Comparison of ENCODE assay signal across 1 cellular context in the genomic region with DNA sequence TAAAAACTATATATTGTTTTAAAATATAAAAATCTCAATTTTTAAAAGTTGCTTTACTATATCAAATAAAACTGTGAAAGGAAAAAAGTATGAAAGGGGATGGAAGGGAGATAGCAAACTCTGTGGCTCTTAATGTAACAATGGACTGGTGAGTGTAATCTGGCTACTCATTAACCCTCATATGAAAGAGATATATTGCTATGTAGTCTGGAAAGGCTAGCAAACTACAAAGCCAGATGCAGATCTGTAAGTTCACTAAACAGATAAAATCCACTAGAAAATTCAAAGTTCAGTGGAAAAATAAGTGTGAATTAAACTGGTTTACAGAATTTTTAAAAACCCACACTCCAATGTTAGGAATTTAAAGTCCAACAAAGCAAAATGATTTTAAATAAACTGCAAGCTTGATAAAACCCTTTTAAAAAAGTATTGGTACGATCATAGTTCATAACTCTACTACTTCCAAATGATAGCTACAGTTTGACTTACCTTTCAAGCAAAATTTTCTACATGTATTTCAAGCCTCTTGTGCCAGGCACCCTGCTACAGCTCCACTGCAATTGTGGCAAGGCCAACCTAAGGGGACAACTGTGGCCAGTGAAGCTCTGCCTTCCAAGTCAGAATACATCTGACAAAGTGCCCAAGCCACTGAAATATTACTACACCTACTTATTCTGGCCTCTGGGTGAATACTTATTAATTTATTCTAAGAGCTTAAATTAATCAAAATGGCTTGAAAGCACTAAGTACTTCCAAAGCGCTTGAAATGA.
TF ChIP-seq lines count a peak whose summit lies in the region.

No MANE protein-coding gene starts in this region.

TF ChIP-seq in HepG2, 621 proteins besides CTCF, POLR2A, EP300 and RAD21 (continued from another document):
- TF ChIP-seq, protein P1, sequence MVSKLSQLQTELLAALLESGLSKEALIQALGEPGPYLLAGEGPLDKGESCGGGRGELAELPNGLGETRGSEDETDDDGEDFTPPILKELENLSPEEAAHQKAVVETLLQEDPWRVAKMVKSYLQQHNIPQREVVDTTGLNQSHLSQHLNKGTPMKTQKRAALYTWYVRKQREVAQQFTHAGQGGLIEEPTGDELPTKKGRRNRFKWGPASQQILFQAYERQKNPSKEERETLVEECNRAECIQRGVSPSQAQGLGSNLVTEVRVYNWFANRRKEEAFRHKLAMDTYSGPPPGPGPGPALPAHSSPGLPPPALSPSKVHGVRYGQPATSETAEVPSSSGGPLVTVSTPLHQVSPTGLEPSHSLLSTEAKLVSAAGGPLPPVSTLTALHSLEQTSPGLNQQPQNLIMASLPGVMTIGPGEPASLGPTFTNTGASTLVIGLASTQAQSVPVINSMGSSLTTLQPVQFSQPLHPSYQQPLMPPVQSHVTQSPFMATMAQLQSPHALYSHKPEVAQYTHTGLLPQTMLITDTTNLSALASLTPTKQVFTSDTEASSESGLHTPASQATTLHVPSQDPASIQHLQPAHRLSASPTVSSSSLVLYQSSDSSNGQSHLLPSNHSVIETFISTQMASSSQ (IDR thresholded peaks at IDR 0.05; ENCODE audit: low read depth), result peak; percentile 91
- TF ChIP-seq, protein P1 (CRISPR knock-in tag; IDR thresholded peaks at IDR 0.05; ENCODE audit: borderline replicate concordance), result peak; percentile 91; the same call in 1 of the 2 replicates
- TF ChIP-seq, protein P2, sequence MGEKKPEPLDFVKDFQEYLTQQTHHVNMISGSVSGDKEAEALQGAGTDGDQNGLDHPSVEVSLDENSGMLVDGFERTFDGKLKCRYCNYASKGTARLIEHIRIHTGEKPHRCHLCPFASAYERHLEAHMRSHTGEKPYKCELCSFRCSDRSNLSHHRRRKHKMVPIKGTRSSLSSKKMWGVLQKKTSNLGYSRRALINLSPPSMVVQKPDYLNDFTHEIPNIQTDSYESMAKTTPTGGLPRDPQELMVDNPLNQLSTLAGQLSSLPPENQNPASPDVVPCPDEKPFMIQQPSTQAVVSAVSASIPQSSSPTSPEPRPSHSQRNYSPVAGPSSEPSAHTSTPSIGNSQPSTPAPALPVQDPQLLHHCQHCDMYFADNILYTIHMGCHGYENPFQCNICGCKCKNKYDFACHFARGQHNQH (CRISPR knock-in tag; IDR thresholded peaks at IDR 0.05), result no peak; the same call in 1 of the 2 replicates
- TF ChIP-seq NCOR1 (IDR thresholded peaks at IDR 0.05; ENCODE audit: borderline replicate concordance, low read length), result peak; percentile 45; the same call in 1 of the 2 replicates
- TF ChIP-seq, protein P3, sequence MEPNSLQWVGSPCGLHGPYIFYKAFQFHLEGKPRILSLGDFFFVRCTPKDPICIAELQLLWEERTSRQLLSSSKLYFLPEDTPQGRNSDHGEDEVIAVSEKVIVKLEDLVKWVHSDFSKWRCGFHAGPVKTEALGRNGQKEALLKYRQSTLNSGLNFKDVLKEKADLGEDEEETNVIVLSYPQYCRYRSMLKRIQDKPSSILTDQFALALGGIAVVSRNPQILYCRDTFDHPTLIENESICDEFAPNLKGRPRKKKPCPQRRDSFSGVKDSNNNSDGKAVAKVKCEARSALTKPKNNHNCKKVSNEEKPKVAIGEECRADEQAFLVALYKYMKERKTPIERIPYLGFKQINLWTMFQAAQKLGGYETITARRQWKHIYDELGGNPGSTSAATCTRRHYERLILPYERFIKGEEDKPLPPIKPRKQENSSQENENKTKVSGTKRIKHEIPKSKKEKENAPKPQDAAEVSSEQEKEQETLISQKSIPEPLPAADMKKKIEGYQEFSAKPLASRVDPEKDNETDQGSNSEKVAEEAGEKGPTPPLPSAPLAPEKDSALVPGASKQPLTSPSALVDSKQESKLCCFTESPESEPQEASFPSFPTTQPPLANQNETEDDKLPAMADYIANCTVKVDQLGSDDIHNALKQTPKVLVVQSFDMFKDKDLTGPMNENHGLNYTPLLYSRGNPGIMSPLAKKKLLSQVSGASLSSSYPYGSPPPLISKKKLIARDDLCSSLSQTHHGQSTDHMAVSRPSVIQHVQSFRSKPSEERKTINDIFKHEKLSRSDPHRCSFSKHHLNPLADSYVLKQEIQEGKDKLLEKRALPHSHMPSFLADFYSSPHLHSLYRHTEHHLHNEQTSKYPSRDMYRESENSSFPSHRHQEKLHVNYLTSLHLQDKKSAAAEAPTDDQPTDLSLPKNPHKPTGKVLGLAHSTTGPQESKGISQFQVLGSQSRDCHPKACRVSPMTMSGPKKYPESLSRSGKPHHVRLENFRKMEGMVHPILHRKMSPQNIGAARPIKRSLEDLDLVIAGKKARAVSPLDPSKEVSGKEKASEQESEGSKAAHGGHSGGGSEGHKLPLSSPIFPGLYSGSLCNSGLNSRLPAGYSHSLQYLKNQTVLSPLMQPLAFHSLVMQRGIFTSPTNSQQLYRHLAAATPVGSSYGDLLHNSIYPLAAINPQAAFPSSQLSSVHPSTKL (CRISPR knock-in tag; IDR thresholded peaks at IDR 0.05), result peak; percentile 30; the same call in 1 of the 2 replicates
- TF ChIP-seq TCF7 (IDR thresholded peaks at IDR 0.05; ENCODE audit: low read depth), result peak; percentile 70
- no peak for TF ChIP-seq SATB2 (CRISPR knock-in tag; IDR thresholded peaks at IDR 0.05)
- TF ChIP-seq, protein P4, sequence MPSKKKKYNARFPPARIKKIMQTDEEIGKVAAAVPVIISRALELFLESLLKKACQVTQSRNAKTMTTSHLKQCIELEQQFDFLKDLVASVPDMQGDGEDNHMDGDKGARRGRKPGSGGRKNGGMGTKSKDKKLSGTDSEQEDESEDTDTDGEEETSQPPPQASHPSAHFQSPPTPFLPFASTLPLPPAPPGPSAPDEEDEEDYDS (CRISPR knock-in tag; IDR thresholded peaks at IDR 0.05), result peak; percentile 47; the same call in 1 of the 2 replicates
- TF ChIP-seq ZNF782 (CRISPR knock-in tag; IDR thresholded peaks at IDR 0.05; ENCODE audit: borderline replicate concordance), result no peak
